Comparison of ENCODE assay signal across 1 cellular context in the genomic region with DNA sequence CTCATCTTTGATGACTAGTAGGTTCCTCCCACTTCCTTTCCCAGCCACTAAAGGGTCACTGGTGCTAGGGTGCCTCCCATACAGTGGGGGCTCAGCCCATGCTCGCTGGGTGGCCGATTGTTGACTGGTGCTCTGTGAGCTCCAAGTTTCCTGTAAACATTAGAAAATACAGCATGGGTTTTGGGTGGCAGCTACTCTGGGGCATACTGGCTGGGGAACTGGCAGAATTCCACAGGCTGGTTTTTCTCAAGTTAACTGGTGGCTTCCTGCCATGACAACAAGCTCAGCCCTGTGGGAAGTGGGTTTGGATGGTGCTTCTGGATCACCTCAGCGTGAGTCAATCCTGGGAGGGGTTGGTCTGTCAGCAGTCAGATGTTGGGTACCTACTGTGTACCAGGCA.
TF ChIP-seq lines count a peak whose summit lies in the region.

No MANE protein-coding gene starts in this region.

TF ChIP-seq in SK-N-SH treated with all-trans-retinoic acid at 6 μM for 48 hours, 23 proteins besides CTCF, POLR2A, EP300 and RAD21 (continued from another document):
- no peak for TF ChIP-seq TCF4 (CRISPR knock-in tag; IDR thresholded peaks at IDR 0.05; ENCODE audit: borderline replicate concordance)
- no peak for TF ChIP-seq ZFP30 (CRISPR knock-in tag; IDR thresholded peaks at IDR 0.05)
- no peak for TF ChIP-seq GLIS3 (CRISPR knock-in tag; IDR thresholded peaks at IDR 0.05)
- TF ChIP-seq CREB5 (CRISPR knock-in tag; IDR thresholded peaks at IDR 0.05; ENCODE audit: low read depth): no peak
- TF ChIP-seq ZNF565 (CRISPR knock-in tag; conservative IDR thresholded peaks at IDR 0.05; ENCODE audit: low read depth): no peak
- no peak for TF ChIP-seq ZNF70 (CRISPR knock-in tag; IDR thresholded peaks at IDR 0.05)
